ENCODE assay signal across 1 cellular context in genomic region chr10:117262296-117263293, GRCh38.
TF ChIP-seq lines count a peak whose summit lies in the region.

No MANE protein-coding gene starts in this region.

TF ChIP-seq in HCT116, 20 proteins besides CTCF, POLR2A, EP300 and RAD21 (continued from another document):
- no peak for TF ChIP-seq REST (IDR thresholded peaks at IDR 0.05; ENCODE audit: low read depth)
- TF ChIP-seq EZH2 (IDR thresholded peaks at IDR 0.05), result no peak
- no peak for TF ChIP-seq CEBPB (IDR thresholded peaks at IDR 0.05; ENCODE audit: low read depth)
- no peak for TF ChIP-seq EZH2phosphoT487 (IDR thresholded peaks at IDR 0.05; ENCODE audit: borderline replicate concordance)
- no peak for TF ChIP-seq YY1 (IDR thresholded peaks at IDR 0.05; ENCODE audit: extremely low read depth, insufficient replicate concordance, low read depth, low read length)
- no peak for TF ChIP-seq ZFX (IDR thresholded peaks at IDR 0.05)
- TF ChIP-seq FOSL1 (IDR thresholded peaks at IDR 0.05; ENCODE audit: low read depth), result no peak
- TF ChIP-seq SRF (IDR thresholded peaks at IDR 0.05; ENCODE audit: low read depth), result no peak
- no peak for TF ChIP-seq TCF7L2 (IDR thresholded peaks at IDR 0.05; ENCODE audit: borderline replicate concordance, extremely low read depth, insufficient read depth, insufficient read length)
- TF ChIP-seq CBX3 (IDR thresholded peaks at IDR 0.05; ENCODE audit: low read depth), result no peak
- TF ChIP-seq JUND (IDR thresholded peaks at IDR 0.05), result no peak
TF ChIP-seq in HCT116: peak in this region for 0.
